21 cellular contexts compared by ENCODE assay signal in genomic region chr10:68508090-68508489, GRCh38. TPM values are rescaled to one million over a fixed set of nuclear protein-coding genes. Genes with fewer than 3 reads are reported as not detected.
A peak's percentile ranks its signal among the peaks of the same experiment; 100 is the strongest.
DNase-seq lines count a peak whose midpoint lies in the region; ATAC-seq and TF ChIP-seq lines count a peak whose summit lies in the region.
"Had no signal": no experiment of that assay in that cellular context is flagged by ENCODE, and none has a peak within 500 bp of the region (broad histone marks: within the 10 kb centered on the region; RNA-seq: fewer than 3 reads in every experiment).

No MANE protein-coding gene starts in this region.

- H3K4me2 ChIP-seq in GM23338 = no peak overlapping the region
- no peak overlapping the region for H3K4me2 ChIP-seq in PC-3 (ENCODE audit: low read length)
- H3K4me2 ChIP-seq: BLaER1 had no signal

- H3K4me1 Mint-ChIP-seq in GM23338 = no peaks in the 10 kb centered on the region
- no peaks in the 10 kb centered on the region for H3K4me1 Mint-ChIP-seq in naive thymus-derived CD8-positive, alpha-beta T cell
- H3K4me1 Mint-ChIP-seq: B cell; CD4-positive, CD25-positive, alpha-beta regulatory T cell had no signal

- POLR2A ChIA-PET in PC-3 (lab: Charles Lee; ENCODE audit: unreplicated experiment) = no interaction called here
- POLR2A ChIA-PET in naive thymus-derived CD8-positive, alpha-beta T cell (lab: Charles Lee) = no interaction called here

- ATAC-seq in GM23338 (no peak), PC-3 (no peak), left colon (peak; percentile 78), GM21381 (IDR thresholded peaks at IDR 0.05; ENCODE audit: unreplicated experiment) (no peak)
- no peak for ATAC-seq in naive thymus-derived CD8-positive, alpha-beta T cell
- ATAC-seq: CD8-positive, alpha-beta T cell; GM12878 had no signal

- H3K9me2 ChIP-seq in GM23338 (ENCODE audit: insufficient read depth) (no peaks in the 10 kb centered on the region), PC-3 (replicated peaks; ENCODE audit: low read length) (no peaks in the 10 kb centered on the region)

- H2AFZ ChIP-seq in GM23338 (no peak overlapping the region), PC-3 (ENCODE audit: low read length) (no peak overlapping the region)

- H3K4me1 ChIP-seq in GM23338 (ENCODE audit: insufficient read depth) (no peaks in the 10 kb centered on the region), PC-3 (ENCODE audit: insufficient read depth, low read length) (no peaks in the 10 kb centered on the region), left ventricle myocardium inferior (no peaks in the 10 kb centered on the region)
- H3K4me1 ChIP-seq: BLaER1 had no signal

- H3K27me3 ChIP-seq in GM23338 (ENCODE audit: insufficient read depth) (no peaks in the 10 kb centered on the region), PC-3 (ENCODE audit: low read length) (no peaks in the 10 kb centered on the region), left ventricle myocardium inferior (ENCODE audit: low read depth) (no peaks in the 10 kb centered on the region)
- H3K27me3 ChIP-seq: BLaER1 had no signal

- TF ChIP-seq CTCF in GM23338 (conservative IDR thresholded peaks at IDR 0.05; ENCODE audit: low read depth in 2 of 2) (no peak), PC-3 (conservative IDR thresholded peaks at IDR 0.05; ENCODE audit: low read depth, low read length) (no peak), left ventricle myocardium inferior (IDR thresholded peaks at IDR 0.05; ENCODE audit: borderline replicate concordance) (no peak)

- H3K36me3 ChIP-seq in GM23338 (ENCODE audit: insufficient read depth) (no peaks in the 10 kb centered on the region), PC-3 (ENCODE audit: low read depth, low read length) (peaks cover 13% of the 10 kb centered on the region), left ventricle myocardium inferior (peaks cover 45% of the 10 kb centered on the region)

- DNase-seq in GM23338 (ENCODE audit: low spot score) = no peak
- DNase-seq in PC-3 = no peak
- DNase-seq in left colon = no peak
- DNase-seq in posterior vena cava (ENCODE audit: low spot score) = peak; percentile 38
- DNase-seq in naive thymus-derived CD8-positive, alpha-beta T cell = no peak
- no peak for DNase-seq in left ventricle myocardium inferior
- DNase-seq in NCI-H1930 (lab: John Stamatoyannopoulos, UW) = no peak
- DNase-seq: CD4-positive, CD25-positive, alpha-beta regulatory T cell; DMS 273 treated with DMSO at 0.1 percent for 48 hours; DMS79; EL; GDM1; H7; HCEC 1CT had no signal

- no peak overlapping the region for H3K27ac Mint-ChIP-seq in GM23338
- peak overlapping the region in 1 of 10 donors; percentile 41 for H3K27ac Mint-ChIP-seq in naive thymus-derived CD8-positive, alpha-beta T cell
- H3K27ac Mint-ChIP-seq: B cell; CD8-positive, alpha-beta T cell had no signal

- H3K36me3 Mint-ChIP-seq in GM23338 (ENCODE audit: low read depth) = 0 out of 3 replicates have a peak, but pooled peaks cover 4% of the 10 kb centered on the region
- peaks cover 0 to 50% (median 4%) of the 10 kb centered on the region in 3 donors for H3K36me3 Mint-ChIP-seq in naive thymus-derived CD8-positive, alpha-beta T cell

- TSS peak; percentile 5 for BruUV-seq in PC-3 (replicated peaks; lab: Mats Ljungman, UMichigan)

- intact Hi-C loops in PC-3 (cut with micrococcal nuclease) = no loop called here
- intact Hi-C loops in left colon (cut with DNase I, micrococcal nuclease) = no loop called here
- intact Hi-C loops in posterior vena cava (cut with DNase I) = no loop called here
- intact Hi-C loops in left ventricle myocardium inferior (cut with micrococcal nuclease) = no loop called here

- H3K27ac ChIP-seq in GM23338 (ENCODE audit: low read depth) (peak overlapping the region; percentile 16; the same call in 1 of the 2 replicates), PC-3 (ENCODE audit: low read length) (no peak overlapping the region), left ventricle myocardium inferior (replicated peaks) (no peak overlapping the region)
- H3K27ac ChIP-seq: 22Rv1, BLaER1, C4-2B had no signal

- H3F3A ChIP-seq in GM23338 (replicated peaks; ENCODE audit: low read depth) = no peaks in the 10 kb centered on the region
- H3F3A ChIP-seq in PC-3 (ENCODE audit: low read length, unreplicated experiment) = peaks cover 3% of the 10 kb centered on the region

- CTCF ChIA-PET in PC-3 (lab: Charles Lee) = no interaction called here

- H3K79me2 ChIP-seq in GM23338 (replicated peaks; ENCODE audit: insufficient read depth) (no peaks in the 10 kb centered on the region), PC-3 (ENCODE audit: low read length) (no peaks in the 10 kb centered on the region)

- no peak overlapping the region for H3K9ac ChIP-seq in PC-3 (ENCODE audit: low read length)
- H3K9ac ChIP-seq: BLaER1 had no signal

- no peaks in the 10 kb centered on the region for H3K9me3 Mint-ChIP-seq in GM23338
- H3K9me3 Mint-ChIP-seq in naive thymus-derived CD8-positive, alpha-beta T cell = no peaks in the 10 kb centered on the region
- H3K9me3 Mint-ChIP-seq: CD4-positive, CD25-positive, alpha-beta regulatory T cell; CD8-positive, alpha-beta T cell had no signal

- no peak overlapping the region for H3K4me3 ChIP-seq in GM23338
- H3K4me3 ChIP-seq in PC-3 (ENCODE audit: low read length) = no peak overlapping the region
- H3K4me3 ChIP-seq in left ventricle myocardium inferior = no peak overlapping the region
- H3K4me3 ChIP-seq: BLaER1, GM12878 had no signal

- no peaks in the 10 kb centered on the region; the same call in none of the 2 replicates for H4K20me1 ChIP-seq in GM23338 (replicated peaks; ENCODE audit: insufficient read depth)
- no peaks in the 10 kb centered on the region for H4K20me1 ChIP-seq in PC-3 (ENCODE audit: low read length)
- H4K20me1 ChIP-seq: BLaER1 had no signal

- H3K4me3 Mint-ChIP-seq in GM23338 = no peak overlapping the region
- no peak overlapping the region for H3K4me3 Mint-ChIP-seq in naive thymus-derived CD8-positive, alpha-beta T cell
- H3K4me3 Mint-ChIP-seq: B cell; CD8-positive, alpha-beta T cell had no signal

- no peaks in the 10 kb centered on the region for H3K27me3 Mint-ChIP-seq in GM23338 (ENCODE audit: insufficient read depth, low read depth, poor library complexity)
- no peaks in the 10 kb centered on the region for H3K27me3 Mint-ChIP-seq in naive thymus-derived CD8-positive, alpha-beta T cell
- H3K27me3 Mint-ChIP-seq: B cell; CD4-positive, CD25-positive, alpha-beta regulatory T cell had no signal

- H3K9me3 ChIP-seq in PC-3 (ENCODE audit: low read length) (no peaks in the 10 kb centered on the region), left ventricle myocardium inferior (replicated peaks) (no peaks in the 10 kb centered on the region)
- H3K9me3 ChIP-seq: BLaER1 had no signal

TF ChIP-seq in GM23338, 12 proteins besides CTCF, POLR2A, EP300 and RAD21 (continues in another document):
- TF ChIP-seq CREB1 (CRISPR knock-in tag; IDR thresholded peaks at IDR 0.05; ENCODE audit: low read depth) (no peak), POLR2AphosphoS5 (IDR thresholded peaks at IDR 0.05; ENCODE audit: low read depth) (no peak), REST (IDR thresholded peaks at IDR 0.05; ENCODE audit: unreplicated experiment) (no peak), NANOG (IDR thresholded peaks at IDR 0.05; ENCODE audit: borderline replicate concordance) (no peak)

RNA-seq across cellular contexts. Expression of gene SLC25A16, which starts 19.2 kb away (rescaled TPM):
- total RNA-seq in GM23338 (2014; rRNA removed; shearing (Covaris generic)) = 11.1 and 12.0 TPM in 2 replicates
- polyA plus RNA-seq in GM23338 (2016; fragmentation: Nextera tagmentation; extraction: Ambion mirVana) = 7.1 and 7.2 TPM in 2 replicates
- 21.9 and 22.0 TPM in 2 replicates for total RNA-seq in PC-3 (2014; rRNA removed)
- total RNA-seq in left colon = 10 to 100 TPM; 24.3 to 25.3 TPM
- 10 to 100 TPM; 27.9 to 35.2 TPM for total RNA-seq in posterior vena cava
- 10 to 100 TPM; 26.6 to 38.2 TPM for total RNA-seq in naive thymus-derived CD8-positive, alpha-beta T cell
- 1 to 10 TPM; 2.5 to 6.3 (median 6.2) TPM for polyA plus RNA-seq in naive thymus-derived CD8-positive, alpha-beta T cell
- total RNA-seq in left ventricle myocardium inferior = 14.0 TPM

RNA-seq across cellular contexts. Expression of gene DNA2, which starts 36.3 kb away (rescaled TPM):
- 46.9 and 49.3 TPM in 2 replicates for total RNA-seq in GM23338 (2014; rRNA removed; shearing (Covaris generic))
- 19.7 and 25.6 TPM in 2 replicates for polyA plus RNA-seq in GM23338 (2016; fragmentation: Nextera tagmentation; extraction: Ambion mirVana)
- 29.5 and 38.7 TPM in 2 replicates for total RNA-seq in PC-3 (2014; rRNA removed)
- total RNA-seq in left colon = 1 to 10 TPM; 3.8 to 6.7 TPM
- total RNA-seq in posterior vena cava = 1 to 10 TPM; 1.7 to 2.0 TPM
- total RNA-seq in naive thymus-derived CD8-positive, alpha-beta T cell = 1 to 10 TPM; 7.4 to 9.8 TPM
- polyA plus RNA-seq in naive thymus-derived CD8-positive, alpha-beta T cell = under 1 TPM; 0.51 to 0.74 (median 0.54) TPM
- 2.1 TPM for total RNA-seq in left ventricle myocardium inferior

RNA-seq across cellular contexts. Expression of gene TET1, which starts 52.0 kb away (rescaled TPM):
- 82.5 and 90.5 TPM in 2 replicates for total RNA-seq in GM23338 (2014; rRNA removed; shearing (Covaris generic))
- 32.5 and 37.2 TPM in 2 replicates for polyA plus RNA-seq in GM23338 (2016; fragmentation: Nextera tagmentation; extraction: Ambion mirVana)
- 2.3 and 3.0 TPM in 2 replicates for total RNA-seq in PC-3 (2014; rRNA removed)
- 1 to 10 TPM in 1 of 2 donors, under 1 TPM in 1; 0.64 to 1.3 TPM for total RNA-seq in left colon
- 1 to 10 TPM; 3.2 to 4.3 TPM for total RNA-seq in posterior vena cava
- total RNA-seq in naive thymus-derived CD8-positive, alpha-beta T cell = 1 to 10 TPM; 3.1 to 3.2 TPM
- 1 to 10 TPM; 1.5 to 2.0 (median 1.8) TPM for polyA plus RNA-seq in naive thymus-derived CD8-positive, alpha-beta T cell
- 2.2 TPM for total RNA-seq in left ventricle myocardium inferior

Comparison
In these comparisons a context has a peak if more than half of its experiments do, and no peak if none do; other contexts are left out.
1. RNA of gene TET1, which starts 52.0 kb away (total RNA-seq): 82.5 to 90.5 TPM in GM23338; 3.2 to 4.3 TPM in posterior vena cava, 3.1 to 3.2 TPM in naive thymus-derived CD8-positive, alpha-beta T cell, 2.3 to 3.0 TPM in PC-3, 2.2 TPM in left ventricle myocardium inferior (single experiment) and 0.64 to 1.3 TPM in left colon; every median in the first group is over 10 times any median in the second.